Comparison of ENCODE assay signal across 8 cellular contexts in the genomic region with DNA sequence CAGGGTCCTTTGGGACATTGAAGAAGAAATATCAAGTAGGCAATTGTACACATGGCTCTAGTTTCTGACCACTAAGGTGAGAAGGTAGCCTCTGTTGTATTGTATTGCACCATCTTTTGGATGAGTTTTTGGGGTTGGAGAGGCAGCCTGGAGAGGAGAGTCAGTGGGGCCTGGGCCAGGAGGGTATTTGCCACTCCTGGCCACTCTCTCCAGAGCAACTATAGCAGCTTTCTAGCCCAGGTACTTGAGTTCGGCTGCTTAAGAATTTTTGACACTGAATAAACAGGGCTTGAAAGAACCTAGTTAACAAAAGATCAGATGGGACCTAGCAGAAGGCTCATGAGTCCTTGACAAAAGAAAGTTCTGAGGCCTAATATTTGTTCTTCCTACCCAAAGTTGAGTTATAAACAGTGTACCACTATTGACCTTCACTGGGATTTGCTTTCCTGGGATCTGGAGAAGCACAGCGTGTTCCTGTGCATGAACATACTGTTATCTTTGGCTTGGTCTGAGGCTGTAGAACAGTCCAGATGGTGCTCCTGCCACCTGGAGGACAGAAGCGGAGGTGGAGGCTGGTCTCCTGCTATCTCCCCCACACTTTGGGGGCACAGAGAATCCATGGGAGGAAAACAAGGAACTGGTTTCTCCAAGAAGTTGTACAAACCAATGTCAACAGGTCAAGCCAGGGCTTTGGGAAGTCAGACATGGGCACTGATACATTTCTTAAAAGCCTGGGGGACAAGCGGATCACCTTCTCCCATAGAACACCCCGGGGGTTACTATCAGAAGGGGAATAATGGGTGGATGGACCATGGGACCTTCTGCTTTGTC.
DNase-seq lines count a peak whose midpoint lies in the region; ATAC-seq and TF ChIP-seq lines count a peak whose summit lies in the region.

No MANE protein-coding gene starts in this region.

- H3K4me3 Mint-ChIP-seq in neural crest cell (no peak overlapping the region), glutamatergic neuron (ENCODE audit: unreplicated experiment) (no peak overlapping the region)

- no peak for ATAC-seq in GM19452 (IDR thresholded peaks at IDR 0.05; ENCODE audit: unreplicated experiment)

- no peaks in the 10 kb centered on the region for H3F3A ChIP-seq in Loucy (ENCODE audit: low read depth)

- no peak overlapping the region for H3K4me2 ChIP-seq in Loucy (ENCODE audit: low read depth, low read length, poor library complexity, severe bottlenecking)

- no peaks in the 10 kb centered on the region for H3K27me3 ChIP-seq in Loucy (ENCODE audit: insufficient read depth, low read length, poor library complexity, severe bottlenecking)

- no peak overlapping the region for H3K9ac ChIP-seq in Loucy (ENCODE audit: low read depth, low read length, poor library complexity, severe bottlenecking)

- no peaks in the 10 kb centered on the region for H3K27me3 Mint-ChIP-seq in neural crest cell (ENCODE audit: low read depth)
- H3K27me3 Mint-ChIP-seq in glutamatergic neuron (ENCODE audit: unreplicated experiment) = peaks cover 4% of the 10 kb centered on the region

- H3K4me1 ChIP-seq in Loucy (ENCODE audit: insufficient read depth, low read length, poor library complexity, severe bottlenecking) = no peaks in the 10 kb centered on the region

- no peak overlapping the region for H3K4me3 ChIP-seq in Loucy (ENCODE audit: low read length, poor library complexity, severe bottlenecking)

- no peaks in the 10 kb centered on the region for H3K9me3 ChIP-seq in Loucy (ENCODE audit: insufficient read depth, low read depth, low read length)

- H3K36me3 Mint-ChIP-seq in neural crest cell (ENCODE audit: low read depth) = no peaks in the 10 kb centered on the region
- H3K36me3 Mint-ChIP-seq in glutamatergic neuron (ENCODE audit: unreplicated experiment) = no peaks in the 10 kb centered on the region

- H3K9me3 Mint-ChIP-seq in neural crest cell = peaks cover 8% of the 10 kb centered on the region
- no peaks in the 10 kb centered on the region for H3K9me3 Mint-ChIP-seq in glutamatergic neuron (ENCODE audit: unreplicated experiment)

- H3K9me2 ChIP-seq in Loucy (replicated peaks; ENCODE audit: low read depth, low read length) = no peaks in the 10 kb centered on the region; the same call in 1 of the 2 replicates

- no peaks in the 10 kb centered on the region for H4K20me1 ChIP-seq in Loucy (ENCODE audit: insufficient read depth, low read length, poor library complexity, severe bottlenecking)

- no peak overlapping the region for H2AFZ ChIP-seq in Loucy (ENCODE audit: low read length)

- peak overlapping the region; percentile 20 for H3K27ac Mint-ChIP-seq in neural crest cell (ENCODE audit: unreplicated experiment)
- H3K27ac Mint-ChIP-seq in glutamatergic neuron (ENCODE audit: unreplicated experiment) = no peak overlapping the region

- peak; percentile 54 for TF ChIP-seq CTCF in Loucy (conservative IDR thresholded peaks at IDR 0.05; ENCODE audit: low read length)
- peak; percentile 54 for TF ChIP-seq CTCF in neural crest cell (conservative IDR thresholded peaks at IDR 0.05)
- no peak for TF ChIP-seq CTCF in glutamatergic neuron (IDR thresholded peaks at IDR 0.05; ENCODE audit: partially characterized antibody, unreplicated experiment)

- peak; percentile 54 for DNase-seq in EH (ENCODE audit: low read depth)
- peak; percentile 55 to 79 for DNase-seq in dermis microvascular lymphatic vessel endothelial cell (ENCODE audit: low read depth in 2 of 2)
- no peak for DNase-seq in neural crest cell (ENCODE audit: low read depth, low spot score)
- DNase-seq in glutamatergic neuron = no peak
- DNase-seq in NCI-H1694 treated with DMSO at 0.1 percent for 48 hours (lab: John Stamatoyannopoulos, UW) = no peak
- DNase-seq in occipital lobe (lab: John Stamatoyannopoulos, UW) = no peak

- no peaks in the 10 kb centered on the region for H3K36me3 ChIP-seq in Loucy (ENCODE audit: insufficient read depth, low read length)

- no peaks in the 10 kb centered on the region for H3K79me2 ChIP-seq in Loucy (ENCODE audit: insufficient read depth, low read length)

- H3K4me1 Mint-ChIP-seq in neural crest cell (peaks cover under 1% of the 10 kb centered on the region), glutamatergic neuron (ENCODE audit: low read depth, unreplicated experiment) (no peaks in the 10 kb centered on the region)

Comparison
In these comparisons a context has a peak if more than half of its experiments do, and no peak if none do; other contexts are left out.
1. DNase-seq: peak in EH (single experiment) and dermis microvascular lymphatic vessel endothelial cell (2 of 2); none in neural crest cell (single experiment), glutamatergic neuron (single experiment), NCI-H1694 treated with DMSO at 0.1 percent for 48 hours (single experiment) and occipital lobe (single experiment).